ENCODE assay signal across 8 cellular contexts in the genomic region with DNA sequence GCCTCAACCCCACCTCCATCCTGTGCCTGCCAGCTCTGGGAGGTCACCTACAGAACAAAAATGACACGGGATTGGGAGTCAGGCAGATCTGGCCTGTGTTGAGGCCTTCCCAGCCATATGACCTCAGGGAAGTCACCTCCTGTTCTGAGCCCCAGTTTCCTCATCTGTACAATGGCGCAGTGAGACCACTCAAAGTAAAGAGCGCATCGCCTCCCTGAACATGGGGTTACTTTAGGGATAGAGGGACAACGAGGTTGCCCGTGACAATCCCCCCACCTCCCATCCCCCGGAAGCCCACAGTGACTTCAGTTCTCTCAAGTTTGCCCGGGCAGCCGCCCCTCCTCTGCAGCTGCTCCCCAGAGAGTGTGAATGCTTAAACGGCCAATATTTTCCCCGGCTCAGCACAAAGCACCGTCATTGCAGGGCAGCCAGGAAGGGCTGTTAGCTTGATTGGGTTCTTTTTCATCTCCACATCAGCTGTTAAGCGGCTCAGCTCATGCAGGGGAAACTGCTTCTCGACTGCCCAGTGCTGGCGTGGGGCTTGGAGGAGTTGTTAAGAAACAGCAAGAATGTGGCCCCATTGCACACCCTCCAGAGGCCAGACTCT.
DNase-seq lines count a peak whose midpoint lies in the region; ATAC-seq, FAIRE-seq and TF ChIP-seq lines count a peak whose summit lies in the region.

No MANE protein-coding gene starts in this region.

- no peaks in the 10 kb centered on the region for H3K36me3 ChIP-seq in Panc1 (ENCODE audit: control insufficient read depth, insufficient read depth, low read length)
- H3K36me3 ChIP-seq in fibroblast of lung (ENCODE audit: control insufficient read depth, insufficient read depth, low read length): no peaks in the 10 kb centered on the region
- no peaks in the 10 kb centered on the region for H3K36me3 ChIP-seq in MG63

- H3K27me3 ChIP-seq in Panc1 (ENCODE audit: control insufficient read depth, insufficient read depth, low read length): no peaks in the 10 kb centered on the region
- no peaks in the 10 kb centered on the region for H3K27me3 ChIP-seq in fibroblast of lung (ENCODE audit: control insufficient read depth, insufficient read depth, low read length)
- H3K27me3 ChIP-seq in MG63: no peaks in the 10 kb centered on the region

- no peaks in the 10 kb centered on the region for H4K20me1 ChIP-seq in fibroblast of lung (ENCODE audit: control insufficient read depth, extremely low read depth, insufficient read depth, low read length)

- H3K9me3 ChIP-seq in Panc1 (ENCODE audit: control insufficient read depth, insufficient read depth, low read depth, low read length) (peaks cover 7% of the 10 kb centered on the region; the same call in 1 of the 2 replicates), fibroblast of lung (ENCODE audit: control insufficient read depth, insufficient read depth, low read depth, low read length) (no peaks in the 10 kb centered on the region), MG63 (no peaks in the 10 kb centered on the region; the same call in 1 of the 2 replicates)

- BruUV-seq in Panc1 (replicated peaks; lab: Mats Ljungman, UMichigan): no TSS peak

- CTCF ChIA-PET in Panc1 (lab: Charles Lee): interaction anchor here (0.7 kb wide), 1 partner anchor 23 kb away, joined by 4 read pairs; no protein-coding TSS in a partner anchor

- H3K4me3 ChIP-seq in Panc1 (ENCODE audit: low read depth in 2 of 2, low read length in 2 of 2) (no peak overlapping the region), fibroblast of lung (replicated peaks in 1 of 4; ENCODE audit: control extremely low read depth in 1 of 4, insufficient read depth in 1 of 4, low read depth in 3 of 4, low read length in 4 of 4) (no peak overlapping the region), MG63 (no peak overlapping the region)

- ATAC-seq in Panc1 (peak; percentile 18; the same call in 1 of the 2 replicates), GM19452 (IDR thresholded peaks at IDR 0.05; ENCODE audit: unreplicated experiment) (no peak), HG02870 (IDR thresholded peaks at IDR 0.05; ENCODE audit: unreplicated experiment) (no peak)

- POLR2A ChIA-PET in Panc1 (lab: Charles Lee): interaction anchor here (0.7 kb wide), 1 partner anchor 34 kb away, joined by 14 read pairs; no protein-coding TSS in a partner anchor

- no peak overlapping the region for H3K9ac ChIP-seq in fibroblast of lung (ENCODE audit: insufficient read depth, low read length)

- intact Hi-C loops in Panc1 (cut with micrococcal nuclease; ENCODE audit: unreplicated experiment): loop anchor here (10.0 kb wide), 1 partner anchor 303 kb away; no protein-coding TSS in a partner anchor

- peak overlapping the region; percentile 98 for H3K27ac ChIP-seq in Panc1 (ENCODE audit: low read length)
- H3K27ac ChIP-seq in fibroblast of lung (ENCODE audit: insufficient read depth, low read length): no peak overlapping the region

- no peak for TF ChIP-seq CTCF in Panc1 (IDR thresholded peaks at IDR 0.05)
- TF ChIP-seq CTCF in fibroblast of lung (conservative IDR thresholded peaks at IDR 0.05 in 1 of 2, IDR thresholded peaks at IDR 0.05 in 1 of 2; ENCODE audit: low read depth in 1 of 2, low read length in 2 of 2): no peak

- H3K79me2 ChIP-seq in fibroblast of lung (ENCODE audit: control insufficient read depth, insufficient read depth, low read length): no peaks in the 10 kb centered on the region

- peak overlapping the region; percentile 11 for H3K4me2 ChIP-seq in fibroblast of lung (ENCODE audit: extremely low read depth, insufficient read depth, low read length)

- H2AFZ ChIP-seq in fibroblast of lung (ENCODE audit: low read length): no peak overlapping the region

- H3K4me1 ChIP-seq in Panc1 (ENCODE audit: control insufficient read depth, insufficient read depth, low read length) (peaks cover 59% of the 10 kb centered on the region), fibroblast of lung (ENCODE audit: control insufficient read depth, extremely low read depth, insufficient read depth, low read length) (peaks cover 20% of the 10 kb centered on the region)

- DNase-seq in GM18507 (ENCODE audit: extremely low spot score, insufficient read length, low read depth): no peak
- no peak for DNase-seq in Panc1 (ENCODE audit: low read depth, low spot score)
- DNase-seq in fibroblast of lung (ENCODE audit: low read depth in 2 of 2): peak; percentile 39 to 48
- peak; percentile 54 for DNase-seq in pons (ENCODE audit: low spot score)
- DNase-seq in 8988T: no peak
- DNase-seq in MG63: no peak

- in situ Hi-C loops in Panc1 (cut with HindIII; ENCODE audit: low pct_unique_long_range_greater_than_20kb, low sequenced_read_pairs): no loop called here

- FAIRE-seq in GM18507 (lab: Jason Lieb, UNC): peak; percentile 24

Comparison
In these comparisons a context has a peak if more than half of its experiments do, and no peak if none do; other contexts are left out.
1. DNase-seq: peak in fibroblast of lung (2 of 2) and pons (single experiment); none in GM18507 (single experiment), Panc1 (single experiment), 8988T (single experiment) and MG63 (single experiment).